11 cellular contexts compared by ENCODE assay signal in the genomic region with DNA sequence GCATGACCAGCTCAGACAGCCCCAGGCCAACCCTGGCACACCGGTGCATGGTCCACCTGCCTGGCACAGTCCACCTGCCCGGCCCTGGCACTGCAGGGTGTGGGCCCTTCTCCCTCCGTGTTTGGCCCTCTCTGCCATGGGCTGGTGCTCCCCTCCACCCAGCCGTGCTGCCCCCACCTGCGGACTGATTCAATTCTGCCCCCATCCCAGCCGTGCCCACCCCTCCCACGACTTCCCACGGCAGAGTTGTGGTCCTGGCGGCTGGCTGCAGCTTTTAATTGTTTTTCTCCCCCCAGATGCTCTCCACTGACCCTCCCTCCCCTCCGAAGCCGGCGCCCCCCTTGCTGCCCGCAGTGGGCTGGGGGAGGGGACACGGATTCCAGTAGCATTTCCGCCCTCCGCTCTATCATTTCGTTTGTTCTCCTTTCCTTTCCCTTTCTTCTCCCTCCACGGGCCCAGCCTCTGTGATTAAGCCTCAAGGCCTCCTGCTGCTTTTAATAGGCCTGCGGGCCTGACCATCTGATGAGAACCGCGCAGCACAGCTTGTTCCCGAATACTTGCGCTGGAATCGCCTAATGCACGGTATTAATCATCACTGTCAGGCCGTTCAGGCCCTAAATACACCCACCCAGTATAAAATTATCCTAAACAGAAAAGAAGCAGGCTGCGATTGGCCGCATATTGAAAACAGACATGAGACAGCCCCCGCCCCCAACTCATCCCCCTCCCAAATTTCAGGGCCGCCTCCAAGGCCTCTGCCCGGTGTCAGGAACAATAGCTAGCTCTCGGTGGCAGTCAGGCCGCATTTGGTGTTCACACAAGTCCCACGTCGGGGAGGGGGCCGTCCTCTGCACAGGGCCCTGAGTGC.
DNase-seq lines count a peak whose midpoint lies in the region; ATAC-seq and TF ChIP-seq lines count a peak whose summit lies in the region.
"Had no signal": no experiment of that assay in that cellular context is flagged by ENCODE, and none has a peak within 500 bp of the region (broad histone marks: within the 10 kb centered on the region; RNA-seq: fewer than 3 reads in every experiment).

No MANE protein-coding gene starts in this region.

- peak overlapping the region; percentile 96 for H2AK5ac ChIP-seq in neuronal stem cell (ENCODE audit: low read depth, low read length)

- ATAC-seq in HG03095 (IDR thresholded peaks at IDR 0.05; ENCODE audit: unreplicated experiment) (no peak), HG03025 (IDR thresholded peaks at IDR 0.05; ENCODE audit: low FRiP score, unreplicated experiment) (no peak)

- TF ChIP-seq CTCF in AG04449 (IDR thresholded peaks at IDR 0.05; ENCODE audit: insufficient read depth, low read length, missing control alignments), result no peak
- TF ChIP-seq CTCF in fibroblast of lung (conservative IDR thresholded peaks at IDR 0.05 in 1 of 2, IDR thresholded peaks at IDR 0.05 in 1 of 2; ENCODE audit: low read depth in 1 of 2, low read length in 2 of 2), result no peak

- peak overlapping the region; percentile 96 for H3K23ac ChIP-seq in neuronal stem cell (ENCODE audit: low read depth, low read length, poor library complexity)

- H3K18ac ChIP-seq in neuronal stem cell (ENCODE audit: low read length), result peak overlapping the region; percentile 100

- H2AFZ ChIP-seq in fibroblast of lung (ENCODE audit: low read length), result no peak overlapping the region
- H2AFZ ChIP-seq in neuronal stem cell (ENCODE audit: low read length), result peak overlapping the region; percentile 87

- peak overlapping the region; percentile 99 for H4K91ac ChIP-seq in neuronal stem cell (ENCODE audit: low read depth, low read length, poor library complexity)

- H3K4ac ChIP-seq in neuronal stem cell (ENCODE audit: low read length), result peak overlapping the region; percentile 99

- H4K8ac ChIP-seq in neuronal stem cell (ENCODE audit: low read depth, low read length), result peak overlapping the region; percentile 87

- peak; percentile 23 for DNase-seq in AG04449 (ENCODE audit: low read depth, low spot score)
- DNase-seq in NCI-H2227 treated with DMSO at 0.1 percent for 48 hours (lab: John Stamatoyannopoulos, UW), result peak; percentile 93
- peak; percentile 48 to 91 for DNase-seq in fibroblast of lung (ENCODE audit: low read depth in 2 of 2)
- peak; percentile 88 for DNase-seq in neuronal stem cell (ENCODE audit: low spot score)
- DNase-seq in NCI-H1092 treated with DMSO at 0.1 percent for 48 hours (lab: John Stamatoyannopoulos, UW), result no peak
- DNase-seq in T-helper 2 cell, result no peak
- DNase-seq: hippocampal formation; stimulated activated CD4-positive, alpha-beta T cell treated with anti-CD3 and anti-CD28 coated beads, Interleukin-2, amount 100 ng/mL, for 48 hours had no signal

- H3K9me3 ChIP-seq in fibroblast of lung (ENCODE audit: control insufficient read depth, insufficient read depth, low read depth, low read length) (no peaks in the 10 kb centered on the region), neuronal stem cell (replicated peaks in 1 of 2; ENCODE audit: control insufficient read depth in 2 of 2, insufficient read depth in 1 of 2, low read depth in 1 of 2, low read length in 2 of 2) (no peaks in the 10 kb centered on the region)
- H3K9me3 ChIP-seq: BLaER1 treated with 17β-estradiol and CSF1 and Interleukin-3, amounts not matched to agents 10 nM and 100 nM had no signal

- peak overlapping the region; percentile 99 for H2BK120ac ChIP-seq in neuronal stem cell (ENCODE audit: low read depth, low read length)

- no peak overlapping the region for H3K9ac ChIP-seq in fibroblast of lung (ENCODE audit: insufficient read depth, low read length)
- H3K9ac ChIP-seq in neuronal stem cell (ENCODE audit: low read depth, low read length, poor library complexity), result peak overlapping the region; percentile 86
- H3K9ac ChIP-seq: BLaER1 treated with 17β-estradiol and CSF1 and Interleukin-3, amounts not matched to agents 10 nM and 100 nM had no signal

- H3K27me3 ChIP-seq in fibroblast of lung (ENCODE audit: control insufficient read depth, insufficient read depth, low read length) (no peaks in the 10 kb centered on the region), neuronal stem cell (ENCODE audit: control insufficient read depth in 3 of 3, insufficient read depth in 3 of 3, low read depth in 1 of 3, low read length in 3 of 3) (peaks cover 0 to 68% (median 0%) of the 10 kb centered on the region in 3 experiments)

- H3K14ac ChIP-seq in neuronal stem cell (ENCODE audit: low read length), result peak overlapping the region; percentile 67

- no peaks in the 10 kb centered on the region for H3K4me1 ChIP-seq in fibroblast of lung (ENCODE audit: control insufficient read depth, extremely low read depth, insufficient read depth, low read length)
- peaks cover 7 to 52% of the 10 kb centered on the region in 2 donors for H3K4me1 ChIP-seq in neuronal stem cell (ENCODE audit: control insufficient read depth in 2 of 2, insufficient read depth in 1 of 2, low read depth in 1 of 2, low read length in 2 of 2)

- H2BK12ac ChIP-seq in neuronal stem cell (ENCODE audit: low read length), result peak overlapping the region; percentile 100

- H2BK15ac ChIP-seq in neuronal stem cell (ENCODE audit: low read length), result peak overlapping the region; percentile 97

- H3K36me3 ChIP-seq in fibroblast of lung (ENCODE audit: control insufficient read depth, insufficient read depth, low read length) (no peaks in the 10 kb centered on the region), neuronal stem cell (replicated peaks in 1 of 2; ENCODE audit: control insufficient read depth in 2 of 2, insufficient read depth in 2 of 2, low read length in 2 of 2) (no peaks in the 10 kb centered on the region)
- H3K36me3 ChIP-seq: BLaER1 treated with 17β-estradiol and CSF1 and Interleukin-3, amounts not matched to agents 10 nM and 100 nM had no signal

- H3K4me3 ChIP-seq in AG04449 (ENCODE audit: low read depth, low read length) (no peak overlapping the region), fibroblast of lung (replicated peaks in 1 of 4; ENCODE audit: control extremely low read depth in 1 of 4, insufficient read depth in 1 of 4, low read depth in 3 of 4, low read length in 4 of 4) (no peak overlapping the region), neuronal stem cell (ENCODE audit: low read length in 2 of 2) (peak overlapping the region in 1 of 2 donors; percentile 36)
- H3K4me3 ChIP-seq: BLaER1 treated with 17β-estradiol and CSF1 and Interleukin-3, amounts not matched to agents 10 nM and 100 nM had no signal

- POLR2A ChIA-PET in AG04449 (lab: Yijun Ruan, JAX), result no interaction called here

- H3K79me1 ChIP-seq in neuronal stem cell (ENCODE audit: low read depth, low read length), result peaks cover 4% of the 10 kb centered on the region

- no CpG with 5 or more reads among the region's 36 CpGs for WGBS in neuronal stem cell (ENCODE audit: extremely low coverage in 2 of 2, insufficient read length in 2 of 2, insufficient replicate concordance in 1 of 2), 2 donors

- H3K4me2 ChIP-seq in fibroblast of lung (ENCODE audit: extremely low read depth, insufficient read depth, low read length) (no peak overlapping the region), neuronal stem cell (ENCODE audit: insufficient read depth, low read length, poor library complexity, severe bottlenecking) (peak overlapping the region; percentile 58)
- H3K4me2 ChIP-seq: BLaER1 treated with 17β-estradiol and CSF1 and Interleukin-3, amounts not matched to agents 10 nM and 100 nM had no signal

- H4K20me1 ChIP-seq in fibroblast of lung (ENCODE audit: control insufficient read depth, extremely low read depth, insufficient read depth, low read length), result no peaks in the 10 kb centered on the region

- H3K27ac ChIP-seq in fibroblast of lung (ENCODE audit: insufficient read depth, low read length) (no peak overlapping the region), neuronal stem cell (replicated peaks; ENCODE audit: low read length) (peak overlapping the region; percentile 97)
- H3K27ac ChIP-seq: BLaER1 treated with 17β-estradiol and CSF1 and Interleukin-3, amounts not matched to agents 10 nM and 100 nM had no signal

- no peaks in the 10 kb centered on the region for H3K79me2 ChIP-seq in fibroblast of lung (ENCODE audit: control insufficient read depth, insufficient read depth, low read length)

- H2BK5ac ChIP-seq in neuronal stem cell (ENCODE audit: low read length), result peak overlapping the region; percentile 100

- CTCF ChIA-PET in AG04449 (lab: Yijun Ruan, JAX), result interaction anchor here (1.7 kb wide), 1 partner anchor 33 kb away, joined by 3 read pairs; no protein-coding TSS in a partner anchor

Comparison
In these comparisons a context has a peak if more than half of its experiments do, and no peak if none do; other contexts are left out.
1. DNase-seq: peak in AG04449 (single experiment), NCI-H2227 treated with DMSO at 0.1 percent for 48 hours (single experiment), fibroblast of lung (2 of 2) and neuronal stem cell (single experiment); none in NCI-H1092 treated with DMSO at 0.1 percent for 48 hours (single experiment) and T-helper 2 cell (0 of 5).